11 cellular contexts compared by ENCODE assay signal in genomic region chr22:38097557-38098409, GRCh38.
A peak's percentile ranks its signal among the peaks of the same experiment; 100 is the strongest.
DNase-seq lines count a peak whose midpoint lies in the region; ATAC-seq lines count a peak whose summit lies in the region.
"Had no signal": no experiment of that assay in that cellular context is flagged by ENCODE, and none has a peak within 500 bp of the region (broad histone marks: within the 10 kb centered on the region; RNA-seq: fewer than 3 reads in every experiment).

No MANE protein-coding gene starts in this region.

- H3K4me3 ChIP-seq in HUES6 (ENCODE audit: low read depth, low read length) (peak overlapping the region; percentile 51), iPS-18a (ENCODE audit: low read length) (peak overlapping the region; percentile 67)
- H3K4me3 ChIP-seq: HAP-1 had no signal

- H3K4me3 Mint-ChIP-seq in stimulated activated memory B cell treated with anti-CD40 and anti-IgM and Interleukin-4, amounts not matched to agents 10 μg/mL and 1 μg/mL and 100 μg/mL, for 72 hours = no peak overlapping the region
- H3K4me3 Mint-ChIP-seq: activated naive CD8-positive, alpha-beta T cell treated with anti-CD3 and anti-CD28 coated beads for 36 hours had no signal

- no peaks in the 10 kb centered on the region for H3K27me3 ChIP-seq in HUES6 (ENCODE audit: control insufficient read depth, insufficient read depth, low read length)
- no peaks in the 10 kb centered on the region for H3K27me3 ChIP-seq in iPS-18a (ENCODE audit: control insufficient read depth, insufficient read depth, low read length)

- H3K36me3 ChIP-seq in HUES6 (ENCODE audit: control insufficient read depth, insufficient read depth, low read length) (no peaks in the 10 kb centered on the region), iPS-18a (ENCODE audit: control insufficient read depth, low read depth, low read length) (no peaks in the 10 kb centered on the region)
- H3K36me3 ChIP-seq: HAP-1 had no signal

- no peaks in the 10 kb centered on the region for H3K27me3 Mint-ChIP-seq in stimulated activated memory B cell treated with anti-CD40 and anti-IgM and Interleukin-4, amounts not matched to agents 10 μg/mL and 1 μg/mL and 100 μg/mL, for 72 hours
- H3K27me3 Mint-ChIP-seq: activated naive CD8-positive, alpha-beta T cell treated with anti-CD3 and anti-CD28 coated beads for 36 hours had no signal

- DNase-seq in cerebellar cortex (ENCODE audit: low spot score) (peak; percentile 35), superior temporal gyrus (ENCODE audit: extremely low spot score) (no peak)
- no peak for DNase-seq in activated CD4-positive, alpha-beta T cell treated with anti-CD3 and anti-CD28 coated beads, Interleukin-2, amount 50 U/mL, for 48 hours
- DNase-seq: activated naive CD8-positive, alpha-beta T cell treated with anti-CD3 and anti-CD28 coated beads for 36 hours; DMS79 treated with DMSO at 0.1 percent for 48 hours; NCI-H187 had no signal

- H3K4me1 ChIP-seq in HUES6 (ENCODE audit: control insufficient read depth, insufficient read depth, low read length) (peaks cover 5% of the 10 kb centered on the region), iPS-18a (ENCODE audit: control insufficient read depth, low read depth, low read length) (peaks cover 8% of the 10 kb centered on the region)
- H3K4me1 ChIP-seq: HAP-1 had no signal

- no peaks in the 10 kb centered on the region for H3K9me3 Mint-ChIP-seq in stimulated activated memory B cell treated with anti-CD40 and anti-IgM and Interleukin-4, amounts not matched to agents 10 μg/mL and 1 μg/mL and 100 μg/mL, for 72 hours
- H3K9me3 Mint-ChIP-seq: activated naive CD8-positive, alpha-beta T cell treated with anti-CD3 and anti-CD28 coated beads for 36 hours had no signal

- H3K27ac ChIP-seq in HUES6 (ENCODE audit: low read depth, low read length) = no peak overlapping the region
- no peak overlapping the region for H3K27ac ChIP-seq in iPS-18a (ENCODE audit: low read length)

- H3K27ac Mint-ChIP-seq in stimulated activated memory B cell treated with anti-CD40 and anti-IgM and Interleukin-4, amounts not matched to agents 10 μg/mL and 1 μg/mL and 100 μg/mL, for 72 hours = no peak overlapping the region
- H3K27ac Mint-ChIP-seq: activated naive CD8-positive, alpha-beta T cell treated with anti-CD3 and anti-CD28 coated beads for 36 hours had no signal

- no peaks in the 10 kb centered on the region for H3K9me3 ChIP-seq in HUES6 (ENCODE audit: control insufficient read depth, insufficient read depth, low read depth, low read length)
- no peaks in the 10 kb centered on the region for H3K9me3 ChIP-seq in iPS-18a (ENCODE audit: control insufficient read depth, low read depth, low read length)
- H3K9me3 ChIP-seq: HAP-1 had no signal

- H3K9ac ChIP-seq in HUES6 (ENCODE audit: low read length) (peak overlapping the region; percentile 19), iPS-18a (ENCODE audit: low read length) (peak overlapping the region; percentile 36)

- no peaks in the 10 kb centered on the region for H3K4me1 Mint-ChIP-seq in stimulated activated memory B cell treated with anti-CD40 and anti-IgM and Interleukin-4, amounts not matched to agents 10 μg/mL and 1 μg/mL and 100 μg/mL, for 72 hours
- H3K4me1 Mint-ChIP-seq: activated naive CD8-positive, alpha-beta T cell treated with anti-CD3 and anti-CD28 coated beads for 36 hours had no signal

- peak; percentile 27 for ATAC-seq in stimulated activated memory B cell treated with anti-CD40 and anti-IgM and Interleukin-4, amounts not matched to agents 10 μg/mL and 1 μg/mL and 100 μg/mL, for 72 hours
- no peak for ATAC-seq in GM21390 (IDR thresholded peaks at IDR 0.05; ENCODE audit: unreplicated experiment)

- H3K36me3 Mint-ChIP-seq in stimulated activated memory B cell treated with anti-CD40 and anti-IgM and Interleukin-4, amounts not matched to agents 10 μg/mL and 1 μg/mL and 100 μg/mL, for 72 hours = peaks cover 21% of the 10 kb centered on the region
- H3K36me3 Mint-ChIP-seq: activated naive CD8-positive, alpha-beta T cell treated with anti-CD3 and anti-CD28 coated beads for 36 hours had no signal
